ENCODE assay signal across 16 cellular contexts in the genomic region with DNA sequence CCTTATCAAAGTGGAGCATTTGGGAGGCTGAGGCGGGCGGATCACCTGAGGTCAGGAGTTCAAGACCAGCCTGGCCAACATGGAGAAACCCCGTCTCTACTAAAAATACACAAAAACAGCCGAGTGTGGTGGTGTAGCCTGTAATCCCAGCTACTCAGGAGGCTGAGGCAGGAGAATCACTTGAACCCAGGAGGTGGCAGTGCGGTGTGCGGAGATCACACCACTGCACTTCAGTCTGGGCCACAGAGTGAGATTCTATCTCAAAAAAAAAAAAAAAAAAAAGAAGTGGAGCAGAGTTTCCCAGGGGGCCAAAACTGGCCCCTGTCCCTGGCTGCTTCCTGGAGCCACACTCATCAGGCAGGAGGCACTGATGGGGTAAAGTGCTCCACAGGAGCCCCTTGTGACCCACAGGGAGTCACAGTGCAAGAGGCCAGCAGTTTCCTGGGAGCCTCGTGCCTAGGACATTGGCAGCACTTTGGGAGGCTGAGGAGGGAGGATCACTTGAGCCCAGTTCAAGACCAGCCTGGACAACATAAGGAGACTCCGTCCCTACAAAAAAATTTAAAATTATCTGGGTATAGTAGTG. TPM values are rescaled to one million over a fixed set of nuclear protein-coding genes. Genes with fewer than 3 reads are reported as not detected.
A peak's percentile ranks its signal among the peaks of the same experiment; 100 is the strongest.
DNase-seq lines count a peak whose midpoint lies in the region; ATAC-seq and TF ChIP-seq lines count a peak whose summit lies in the region.
"Had no signal": no experiment of that assay in that cellular context is flagged by ENCODE, and none has a peak within 500 bp of the region (broad histone marks: within the 10 kb centered on the region; RNA-seq: fewer than 3 reads in every experiment).

No MANE protein-coding gene starts in this region.

- no peak overlapping the region for H3K4me3 ChIP-seq in breast epithelium
- H3K4me3 ChIP-seq in suprapubic skin, result no peak overlapping the region
- no peak overlapping the region for H3K4me3 ChIP-seq in spleen
- H3K4me3 ChIP-seq: GM12878, HAP-1 had no signal

- H3K4me1 Mint-ChIP-seq in MCF 10A (ENCODE audit: insufficient read depth, unreplicated experiment), result peaks cover 19% of the 10 kb centered on the region

- H3K4me1 ChIP-seq in breast epithelium, result no peaks in the 10 kb centered on the region
- H3K4me1 ChIP-seq in suprapubic skin, result peaks cover 41% of the 10 kb centered on the region
- H3K4me1 ChIP-seq in spleen, result peaks cover 0 to 16% (median 6%) of the 10 kb centered on the region in 6 donors
- H3K4me1 ChIP-seq: HAP-1 had no signal

- H3K9me3 ChIP-seq in breast epithelium, result no peaks in the 10 kb centered on the region
- no peaks in the 10 kb centered on the region for H3K9me3 ChIP-seq in suprapubic skin
- no peaks in the 10 kb centered on the region for H3K9me3 ChIP-seq in spleen
- H3K9me3 ChIP-seq: HAP-1 had no signal

- BruUV-seq in MCF 10A (replicated peaks; lab: Mats Ljungman, UMichigan), result no TSS peak

- TF ChIP-seq EP300 in suprapubic skin (IDR thresholded peaks at IDR 0.05), result no peak

- WGBS in suprapubic skin, result 87% methylated on average over 8 of the region's 8 CpGs
- 85 to 95% (median 89%) methylated on average over 8 of the region's 8 CpGs for WGBS in spleen, 5 donors

- no peak overlapping the region for H3K27ac ChIP-seq in breast epithelium
- peak overlapping the region; percentile 93 for H3K27ac ChIP-seq in RWPE1
- H3K27ac ChIP-seq in epithelial cell of prostate, result peak overlapping the region; percentile 56
- peak overlapping the region; percentile 37 for H3K27ac ChIP-seq in suprapubic skin
- no peak overlapping the region for H3K27ac ChIP-seq in spleen
- H3K27ac ChIP-seq: 22Rv1, C4-2B, HL-60 had no signal

- H3K27me3 Mint-ChIP-seq in MCF 10A (ENCODE audit: insufficient read depth, unreplicated experiment), result no peaks in the 10 kb centered on the region

- no peak overlapping the region for H3K4me3 Mint-ChIP-seq in MCF 10A (ENCODE audit: unreplicated experiment)
- H3K4me3 Mint-ChIP-seq: CD4-positive, alpha-beta memory T cell had no signal

- intact Hi-C loops in MCF 10A (cut with micrococcal nuclease) (loop anchor here (1.0 kb wide), 1 partner anchor 45 kb away; a partner anchor contains a TSS), breast epithelium (cut with DNase I; ENCODE audit: low total_unique reads) (no loop called here), spleen (cut with DNase I; ENCODE audit: low total_unique reads) (no loop called here)

- TF ChIP-seq CTCF in MCF 10A (IDR thresholded peaks at IDR 0.05; ENCODE audit: unreplicated experiment) (no peak), breast epithelium (IDR thresholded peaks at IDR 0.05) (no peak), RWPE1 (conservative IDR thresholded peaks at IDR 0.05; ENCODE audit: low read depth) (no peak), suprapubic skin (IDR thresholded peaks at IDR 0.05) (no peak), spleen (IDR thresholded peaks at IDR 0.05 in 8 of 11, conservative IDR thresholded peaks at IDR 0.05 in 3 of 11) (no peak)

- TF ChIP-seq POLR2A in breast epithelium (IDR thresholded peaks at IDR 0.05) (no peak), suprapubic skin (IDR thresholded peaks at IDR 0.05) (no peak), spleen (IDR thresholded peaks at IDR 0.05) (no peak)

- H3K27me3 ChIP-seq in breast epithelium (peaks cover 0 to 8% of the 10 kb centered on the region in 2 donors), suprapubic skin (peaks cover 14% of the 10 kb centered on the region), spleen (replicated peaks in 1 of 7) (peaks cover 0 to 36% (median 11%) of the 10 kb centered on the region in 7 donors)

- DNase-seq in MCF 10A (ENCODE audit: unreplicated experiment) (no peak), breast epithelium (ENCODE audit: low spot score in 2 of 2) (no peak), RWPE1 (ENCODE audit: low spot score) (no peak), epithelial cell of prostate (ENCODE audit: low read depth, low spot score) (no peak), suprapubic skin (ENCODE audit: low spot score in 2 of 2) (no peak), kidney tubule cell (ENCODE audit: low spot score) (no peak), spleen (no peak)
- DNase-seq: CD4-positive, alpha-beta memory T cell; DMS79; GOT3 had no signal

- no peaks in the 10 kb centered on the region for H3K9me3 Mint-ChIP-seq in MCF 10A (ENCODE audit: unreplicated experiment)
- H3K9me3 Mint-ChIP-seq: CD4-positive, alpha-beta memory T cell had no signal

- no peak for ATAC-seq in GM21529 (IDR thresholded peaks at IDR 0.05; ENCODE audit: unreplicated experiment)
- ATAC-seq: GM12878 had no signal

- peak overlapping the region; percentile 75 for H3K27ac Mint-ChIP-seq in MCF 10A (ENCODE audit: low read depth, unreplicated experiment)
- H3K27ac Mint-ChIP-seq: CD4-positive, alpha-beta memory T cell had no signal

- no peaks in the 10 kb centered on the region for H3K36me3 Mint-ChIP-seq in MCF 10A (ENCODE audit: insufficient read depth, unreplicated experiment)
- H3K36me3 Mint-ChIP-seq: CD4-positive, alpha-beta memory T cell had no signal

- CTCF ChIA-PET in MCF 10A (lab: Yijun Ruan, JAX) (interaction anchor here (0.6 to 0.7 kb wide), 3 partner anchors 22 to 47 kb away, joined by 3 to 5 read pairs (median 4); no protein-coding TSS in a partner anchor), RWPE1 (lab: Yijun Ruan, JAX) (no interaction called here)

- POLR2A ChIA-PET in MCF 10A (lab: Yijun Ruan, JAX), result interaction anchor here (0.9 to 2.2 kb wide), 5 partner anchors 12 to 260 kb away, joined by 3 to 15 read pairs (median 4); a partner anchor contains a TSS
- POLR2A ChIA-PET in RWPE1 (lab: Yijun Ruan, JAX; ENCODE audit: low non-redundant PET), result no interaction called here

- H3K36me3 ChIP-seq in breast epithelium (no peaks in the 10 kb centered on the region), suprapubic skin (no peaks in the 10 kb centered on the region), spleen (no peaks in the 10 kb centered on the region)
- H3K36me3 ChIP-seq: HAP-1 had no signal

RNA-seq across cellular contexts. Expression of a gene that starts 44.4 kb away (rescaled TPM):
- total RNA-seq in MCF 10A (2022) (2.9 and 3.6 TPM in 2 replicates), breast epithelium (10 to 100 TPM in 2 of 3 donors, 1 to 10 TPM in 1; 3.8 to 19.6 (median 14.1) TPM), suprapubic skin (10 to 100 TPM; 16.4 to 24.8 (median 21.6) TPM), spleen (1 to 10 TPM in 5 of 7 donors, under 1 TPM in 2; 0.67 to 4.5 (median 2.1) TPM)
- polyA plus RNA-seq in spleen, result under 1 TPM; 0.09 to 0.67 (median 0.26) TPM

RNA-seq across cellular contexts. Expression of a gene that starts 49.2 kb away (rescaled TPM):
- total RNA-seq in MCF 10A (2022) (29.7 and 45.2 TPM in 2 replicates), breast epithelium (10 to 100 TPM; 28.3 to 66.6 (median 55.7) TPM), suprapubic skin (100 to 1,000 TPM in 1 of 4 donors, 10 to 100 TPM in 3; 58.7 to 115 (median 66.3) TPM), spleen (10 to 100 TPM; 38.3 to 58.5 (median 43.5) TPM)
- 10 to 100 TPM; 20.6 to 37.9 (median 20.9) TPM for polyA plus RNA-seq in spleen

Comparison
In these comparisons a context has a peak if more than half of its experiments do, and no peak if none do; other contexts are left out.
1. H3K27ac ChIP-seq: peak in RWPE1 (single experiment), epithelial cell of prostate (single experiment) and suprapubic skin (single experiment); none in breast epithelium (0 of 2) and spleen (0 of 8).